29 cellular contexts compared by ENCODE assay signal in the genomic region with DNA sequence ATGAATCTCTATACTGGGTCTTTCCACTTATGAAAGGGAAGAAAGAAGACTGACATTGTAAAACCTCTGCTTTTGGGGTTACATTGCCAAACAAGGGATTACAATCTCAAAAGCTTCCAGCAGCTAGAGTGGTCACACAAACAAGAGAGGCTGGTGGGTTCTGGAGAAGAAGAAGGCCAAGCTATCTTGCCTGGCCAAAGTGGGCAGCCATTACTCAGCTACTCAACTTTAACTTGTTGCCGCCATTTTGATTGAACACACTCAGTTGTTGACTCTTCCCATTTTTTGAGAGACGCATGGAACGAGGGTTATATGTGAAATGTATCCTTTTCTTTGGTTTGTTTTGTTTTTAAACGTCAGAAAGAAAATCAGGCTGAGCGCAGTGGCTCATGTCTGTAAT.
"Had no signal": no experiment of that assay in that cellular context is flagged by ENCODE, and none has a peak within 500 bp of the region (broad histone marks: within the 10 kb centered on the region; RNA-seq: fewer than 3 reads in every experiment).

No MANE protein-coding gene starts in this region.

- H3K9me3 Mint-ChIP-seq: activated CD4-positive, alpha-beta memory T cell treated with anti-CD3 and anti-CD28 coated beads for 36 hours; activated CD4-positive, alpha-beta T cell treated with anti-CD3 and anti-CD28 coated beads, Interleukin-2, amount 10 ng/mL, durations not matched to agents 24 days and 14 days; activated T-cell treated with anti-CD3 and anti-CD28 coated beads, Interleukin-2, amount 50 U/mL, for 24 hours; activated T-cell treated with anti-CD3 and anti-CD28 coated beads, Interleukin-2, amount 50 U/mL, for 72 hours; central memory CD8-positive, alpha-beta T cell; dendritic cell treated with granulocyte-macrophage colony-stimulating factor and Interleukin-4, amounts not matched to agents 40 ng/mL and 50 ng/mL, for 4 days; endodermal cell had no signal

- H3K27me3 ChIP-seq: brain microvascular endothelial cell, dorsolateral prefrontal cortex had no signal

- DNase-seq: activated CD4-positive, alpha-beta memory T cell treated with anti-CD3 and anti-CD28 coated beads for 36 hours; activated CD4-positive, alpha-beta T cell treated with anti-CD3 and anti-CD28 coated beads for 36 hours; activated CD4-positive, alpha-beta T cell treated with anti-CD3 and anti-CD28 coated beads, Interleukin-2, amount 10 ng/mL, durations not matched to agents 24 days and 14 days; activated CD4-positive, CD25-positive, alpha-beta regulatory T cell; activated CD4-positive, CD25-positive, alpha-beta regulatory T cell treated with anti-CD3 and anti-CD28 coated beads, Interleukin-2, amount 50 U/mL, for 72 hours; activated CD8-positive, alpha-beta memory T cell treated with anti-CD3 and anti-CD28 coated beads, Interleukin-2, amount 10 ng/mL, durations not matched to agents 7 days and 5 days; activated CD8-positive, alpha-beta memory T cell treated with anti-CD3 and anti-CD28 coated beads, Interleukin-2, amount 50 U/mL, for 4 hours; activated CD8-positive, alpha-beta T cell treated with anti-CD3 and anti-CD28 coated beads, Interleukin-2, amount 10 ng/mL, durations not matched to agents 7 days and 5 days; activated gamma-delta T cell treated with Interleukin-2 at 50 U/mL for 16 hours; activated naive CD4-positive, alpha-beta T cell treated with anti-CD3 and anti-CD28 coated beads, Interleukin-2, amount 50 U/mL, for 16 hours; activated naive CD4-positive, alpha-beta T cell treated with Interleukin-2 at 50 U/mL for 16 hours; activated T-cell treated with anti-CD3 and anti-CD28 coated beads, Interleukin-2, amount 50 U/mL, for 24 hours; activated T-cell treated with anti-CD3 and anti-CD28 coated beads, Interleukin-2, amount 50 U/mL, for 72 hours; amniotic stem cell; anterior cingulate cortex; brain microvascular endothelial cell; dorsolateral prefrontal cortex; effector memory CD4-positive, alpha-beta T cell; endodermal cell; foreskin fibroblast; T-helper 2 cell had no signal

- H3K36me3 ChIP-seq: brain microvascular endothelial cell had no signal

- H3K27ac Mint-ChIP-seq: activated CD4-positive, alpha-beta memory T cell treated with anti-CD3 and anti-CD28 coated beads for 36 hours; activated CD4-positive, alpha-beta T cell treated with anti-CD3 and anti-CD28 coated beads, Interleukin-2, amount 10 ng/mL, durations not matched to agents 24 days and 14 days; activated CD8-positive, alpha-beta memory T cell treated with anti-CD3 and anti-CD28 coated beads, Interleukin-2, amount 10 ng/mL, durations not matched to agents 7 days and 5 days; activated CD8-positive, alpha-beta T cell treated with anti-CD3 and anti-CD28 coated beads, Interleukin-2, amount 10 ng/mL, durations not matched to agents 7 days and 5 days; activated naive CD8-positive, alpha-beta T cell; activated T-cell treated with anti-CD3 and anti-CD28 coated beads, Interleukin-2, amount 50 U/mL, for 24 hours; activated T-cell treated with anti-CD3 and anti-CD28 coated beads, Interleukin-2, amount 50 U/mL, for 72 hours; endodermal cell had no signal

- H3K36me3 Mint-ChIP-seq: activated CD4-positive, alpha-beta memory T cell treated with anti-CD3 and anti-CD28 coated beads for 36 hours; activated naive CD8-positive, alpha-beta T cell had no signal

- H3K27me3 Mint-ChIP-seq: activated CD4-positive, alpha-beta memory T cell treated with anti-CD3 and anti-CD28 coated beads for 36 hours; activated CD4-positive, alpha-beta T cell treated with anti-CD3 and anti-CD28 coated beads, Interleukin-2, amount 10 ng/mL, durations not matched to agents 24 days and 14 days; activated CD8-positive, alpha-beta memory T cell treated with anti-CD3 and anti-CD28 coated beads, Interleukin-2, amount 10 ng/mL, durations not matched to agents 7 days and 5 days; activated naive CD8-positive, alpha-beta T cell; activated T-cell treated with anti-CD3 and anti-CD28 coated beads, Interleukin-2, amount 50 U/mL, for 24 hours; central memory CD8-positive, alpha-beta T cell had no signal

- H3K4me1 Mint-ChIP-seq: central memory CD8-positive, alpha-beta T cell had no signal

- H3K4me3 ChIP-seq: coronary artery, dorsolateral prefrontal cortex had no signal

- ATAC-seq: activated CD4-positive, alpha-beta T cell treated with anti-CD3 and anti-CD28 coated beads for 36 hours; activated CD8-positive, alpha-beta memory T cell treated with anti-CD3 and anti-CD28 coated beads, Interleukin-2, amount 10 ng/mL, durations not matched to agents 7 days and 5 days; activated CD8-positive, alpha-beta T cell treated with anti-CD3 and anti-CD28 coated beads, Interleukin-2, amount 10 ng/mL, durations not matched to agents 7 days and 5 days; activated T-cell treated with anti-CD3 and anti-CD28 coated beads, Interleukin-2, amount 50 U/mL, for 72 hours; esophagus mucosa had no signal

- H3K4me3 Mint-ChIP-seq: activated CD4-positive, alpha-beta memory T cell treated with anti-CD3 and anti-CD28 coated beads for 36 hours; activated CD4-positive, alpha-beta T cell treated with anti-CD3 and anti-CD28 coated beads for 36 hours; activated CD4-positive, alpha-beta T cell treated with anti-CD3 and anti-CD28 coated beads, Interleukin-2, amount 10 ng/mL, durations not matched to agents 24 days and 14 days; activated CD8-positive, alpha-beta memory T cell treated with anti-CD3 and anti-CD28 coated beads, Interleukin-2, amount 10 ng/mL, durations not matched to agents 7 days and 5 days; activated CD8-positive, alpha-beta T cell treated with anti-CD3 and anti-CD28 coated beads, Interleukin-2, amount 10 ng/mL, durations not matched to agents 7 days and 5 days; activated naive CD8-positive, alpha-beta T cell; activated T-cell treated with anti-CD3 and anti-CD28 coated beads, Interleukin-2, amount 50 U/mL, for 24 hours; central memory CD8-positive, alpha-beta T cell; dendritic cell treated with granulocyte-macrophage colony-stimulating factor and Interleukin-4, amounts not matched to agents 40 ng/mL and 50 ng/mL, for 4 days; endodermal cell had no signal

- H3K27ac ChIP-seq: brain microvascular endothelial cell, coronary artery, dorsolateral prefrontal cortex had no signal

- FAIRE-seq: astrocyte, bronchial epithelial cell, frontal cortex had no signal
